Comparison of ENCODE assay signal across 21 cellular contexts in the genomic region with DNA sequence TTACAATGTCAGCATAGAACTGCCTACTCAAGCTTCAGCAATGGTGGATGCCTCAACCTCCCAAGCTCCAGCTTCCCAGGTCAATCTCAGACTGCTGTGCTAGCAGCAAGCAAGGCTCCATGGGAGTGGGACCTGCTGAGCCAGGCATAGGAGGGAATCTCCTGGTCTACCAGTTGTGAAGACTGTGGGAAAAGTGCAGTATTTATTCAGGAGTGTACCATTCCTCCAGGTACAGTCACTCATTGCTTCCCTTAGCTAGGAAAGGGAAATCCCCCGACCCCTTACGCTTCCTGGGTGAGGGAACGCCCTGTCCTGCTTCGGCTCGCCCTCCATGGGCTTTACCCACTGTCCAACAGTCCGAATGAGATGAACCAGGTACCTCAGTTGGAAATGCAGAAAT.
DNase-seq lines count a peak whose midpoint lies in the region; ATAC-seq, FAIRE-seq and TF ChIP-seq lines count a peak whose summit lies in the region.
"Had no signal": no experiment of that assay in that cellular context is flagged by ENCODE, and none has a peak within 500 bp of the region (broad histone marks: within the 10 kb centered on the region; RNA-seq: fewer than 3 reads in every experiment).

No MANE protein-coding gene starts in this region.

- H3K36me3 ChIP-seq in body of pancreas (replicated peaks in 1 of 2; ENCODE audit: insufficient read depth in 1 of 2, low read depth in 2 of 2) = no peaks in the 10 kb centered on the region
- H3K36me3 ChIP-seq: BLaER1 treated with 17β-estradiol and CSF1 and Interleukin-3, amounts not matched to agents 10 nM and 100 nM had no signal

- 43 to 45% methylated on average over 6 of the region's 6 CpGs for WGBS in body of pancreas, 2 donors

- in situ Hi-C loops in G401 (cut with HindIII; ENCODE audit: low sequenced_read_pairs) = no loop called here

- no peak for TF ChIP-seq CTCF in body of pancreas (IDR thresholded peaks at IDR 0.05)

- no peaks in the 10 kb centered on the region for H3K9me3 ChIP-seq in body of pancreas
- H3K9me3 ChIP-seq: A549, Caco-2 had no signal

- no peak for TF ChIP-seq POLR2A in body of pancreas (IDR thresholded peaks at IDR 0.05)

- intact Hi-C loops in body of pancreas (cut with DNase I) = no loop called here

- H3K4me1 ChIP-seq in body of pancreas = no peaks in the 10 kb centered on the region
- H3K4me1 ChIP-seq: A549; BLaER1 treated with 17β-estradiol and CSF1 and Interleukin-3, amounts not matched to agents 10 nM and 100 nM; Caco-2 had no signal

- ATAC-seq in body of pancreas = peak; percentile 87
- ATAC-seq: A549; CD8-positive, alpha-beta T cell had no signal

- H3K27ac ChIP-seq in body of pancreas = no peak overlapping the region
- H3K27ac ChIP-seq: 22Rv1; A549; BLaER1 treated with 17β-estradiol and CSF1 and Interleukin-3, amounts not matched to agents 10 nM and 100 nM; C4-2B had no signal

- no peak overlapping the region for H3K4me3 ChIP-seq in body of pancreas
- H3K4me3 ChIP-seq: A549; BLaER1 treated with 17β-estradiol and CSF1 and Interleukin-3, amounts not matched to agents 10 nM and 100 nM had no signal

- FAIRE-seq in urothelium cell line (lab: Jason Lieb, UNC) = peak; percentile 67
- FAIRE-seq: A549, D721Med, G401.6, GM12891, GM19239 had no signal

- H3K27me3 ChIP-seq in body of pancreas = no peaks in the 10 kb centered on the region
- H3K27me3 ChIP-seq: BLaER1 treated with 17β-estradiol and CSF1 and Interleukin-3, amounts not matched to agents 10 nM and 100 nM had no signal

- DNase-seq in Daoy (ENCODE audit: low read depth) = peak; percentile 10
- peak; percentile 41 to 67 (median 52) for DNase-seq in body of pancreas
- DNase-seq in urothelium cell line (ENCODE audit: low spot score) = no peak
- no peak for DNase-seq in activated CD4-positive, alpha-beta T cell treated with anti-CD3 and anti-CD28 coated beads for 1 hour
- no peak for DNase-seq in G401 (ENCODE audit: low spot score)
- DNase-seq: AML-193; Caco-2; Calu3; CD4-positive, alpha-beta T cell; CD8-positive, alpha-beta T cell; DMS79 treated with DMSO at 0.1 percent for 48 hours; EL; GF-D8 had no signal

Comparison
In these comparisons a context has a peak if more than half of its experiments do, and no peak if none do; other contexts are left out.
1. DNase-seq: peak in Daoy (single experiment) and body of pancreas (4 of 4); none in urothelium cell line (single experiment), activated CD4-positive, alpha-beta T cell treated with anti-CD3 and anti-CD28 coated beads for 1 hour (single experiment) and G401 (single experiment).